Comparison of ENCODE assay signal across 8 cellular contexts in the genomic region with DNA sequence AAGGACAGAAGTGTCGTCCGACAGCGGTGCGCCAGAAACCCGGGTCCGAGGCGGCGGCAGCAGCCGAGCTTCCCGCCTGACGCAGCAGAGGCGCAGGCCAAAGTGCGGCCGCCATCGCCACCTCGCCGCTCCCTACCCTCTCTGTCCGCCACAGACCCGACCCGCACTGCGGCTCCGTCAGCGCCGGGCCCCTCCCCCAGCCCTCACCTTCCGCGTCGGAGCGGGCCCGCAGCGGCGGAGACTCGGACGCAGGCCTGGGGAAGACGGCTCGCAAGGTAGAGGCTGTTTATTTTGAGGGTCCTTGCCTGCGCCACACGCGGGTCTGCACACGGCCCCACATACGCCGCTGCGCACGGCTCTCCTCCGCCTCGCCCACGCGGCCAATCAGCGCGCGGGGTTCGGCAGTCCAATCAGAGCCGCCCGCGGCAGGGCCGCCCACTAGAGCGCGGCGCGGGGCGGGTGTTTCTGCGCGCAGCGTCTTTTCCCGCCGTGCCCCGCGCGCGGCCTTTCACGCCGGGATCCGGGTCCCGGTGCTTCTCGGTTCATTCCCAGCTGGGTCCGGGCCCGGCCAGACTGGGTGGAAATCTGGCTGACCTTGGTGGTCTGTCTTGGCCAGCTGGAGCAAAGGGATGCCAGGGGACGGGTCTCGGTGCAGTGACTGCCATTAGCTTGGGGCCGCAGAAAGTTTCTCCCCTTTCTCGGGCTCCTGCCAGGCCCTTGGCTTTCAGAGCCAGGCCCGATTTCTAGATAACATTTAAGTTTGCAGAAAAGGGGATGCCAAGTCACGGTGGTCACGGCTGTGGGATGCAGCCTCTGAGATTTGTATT. TPM values are rescaled to one million over a fixed set of nuclear protein-coding genes. Genes with fewer than 3 reads are reported as not detected.
A peak's percentile ranks its signal among the peaks of the same experiment; 100 is the strongest.
DNase-seq lines count a peak whose midpoint lies in the region; ATAC-seq and TF ChIP-seq lines count a peak whose summit lies in the region.

A gene (minus strand): TSS at position 328 of the 827 bp plus-strand sequence. CDS start 12,139 bp downstream, outside the sequence.

- H3K79me2 ChIP-seq in SU-DHL-6 (ENCODE audit: insufficient read depth, low read length), result peaks cover 58% of the 10 kb centered on the region

- peak within 1 kb of the TSS; percentile 98 for H3K27ac Mint-ChIP-seq in activated naive CD8-positive, alpha-beta T cell treated with anti-CD3 and anti-CD28 coated beads, Interleukin-2, amount 10 ng/mL, durations not matched to agents 7 days and 5 days

- H3K4me3 Mint-ChIP-seq in activated naive CD8-positive, alpha-beta T cell treated with anti-CD3 and anti-CD28 coated beads, Interleukin-2, amount 10 ng/mL, durations not matched to agents 7 days and 5 days, result peak within 1 kb of the TSS; percentile 92

- peak within 1 kb of the TSS; percentile 96 for H3K4me2 ChIP-seq in SU-DHL-6 (ENCODE audit: low read depth, low read length, poor library complexity, severe bottlenecking)

- H3K36me3 Mint-ChIP-seq in activated naive CD8-positive, alpha-beta T cell treated with anti-CD3 and anti-CD28 coated beads, Interleukin-2, amount 10 ng/mL, durations not matched to agents 7 days and 5 days, result peaks cover 28% of the 10 kb centered on the region

- peak within 1 kb of the TSS; percentile 98 for H3K9ac ChIP-seq in SU-DHL-6 (ENCODE audit: low read length)

- no peaks in the 10 kb centered on the region for H3K9me3 ChIP-seq in SU-DHL-6 (ENCODE audit: insufficient read depth, low read length)
- H3K9me3 ChIP-seq in ovary, result no peaks in the 10 kb centered on the region
- no peaks in the 10 kb centered on the region for H3K9me3 ChIP-seq in thymus (ENCODE audit: control insufficient read depth)

- peaks cover 38% of the 10 kb centered on the region for H3K4me1 Mint-ChIP-seq in activated naive CD8-positive, alpha-beta T cell treated with anti-CD3 and anti-CD28 coated beads, Interleukin-2, amount 10 ng/mL, durations not matched to agents 7 days and 5 days

- DNase-seq in GM12865 (ENCODE audit: low read depth) (peak; percentile 98), NCI-H1417 (lab: John Stamatoyannopoulos, UW) (peak; percentile 96 to 100 (median 98)), head of caudate nucleus (peak; percentile 76 to 98 (median 95)), ovary (peak; percentile 92 to 96 (median 93))
- DNase-seq in activated naive CD8-positive, alpha-beta T cell treated with anti-CD3 and anti-CD28 coated beads, Interleukin-2, amount 10 ng/mL, durations not matched to agents 7 days and 5 days, result peak; percentile 97

- intact Hi-C loops in head of caudate nucleus (cut with DNase I) (loop anchor here (5.0 kb wide), 2 partner anchors 64 to 134 kb away; a partner anchor contains a TSS), ovary (cut with DNase I) (loop anchor here in 1 of 4 donors (2.0 to 10.0 kb wide), 2 partner anchors 63 to 131 kb away; a partner anchor contains a TSS)

- 0% methylated on average over 64 to 83 of the region's 83 CpGs for WGBS in ovary, 3 donors
- under 1% methylated on average over 83 of the region's 83 CpGs for WGBS in thymus

- peak; percentile 98 for ATAC-seq in HG02759 (IDR thresholded peaks at IDR 0.05; ENCODE audit: unreplicated experiment)
- peak; percentile 98 for ATAC-seq in activated naive CD8-positive, alpha-beta T cell treated with anti-CD3 and anti-CD28 coated beads, Interleukin-2, amount 10 ng/mL, durations not matched to agents 7 days and 5 days (ENCODE audit: low read depth)

- peaks cover 11% of the 10 kb centered on the region for H3K36me3 ChIP-seq in SU-DHL-6 (ENCODE audit: low read length)
- no peaks in the 10 kb centered on the region for H3K36me3 ChIP-seq in ovary
- H3K36me3 ChIP-seq in thymus (ENCODE audit: control insufficient read depth, insufficient read depth), result no peaks in the 10 kb centered on the region

- peaks cover 21% of the 10 kb centered on the region for H4K20me1 ChIP-seq in SU-DHL-6 (ENCODE audit: low read depth, low read length)

- H3K4me3 ChIP-seq in GM12865 (ENCODE audit: low read depth, low read length), result peak within 1 kb of the TSS; percentile 97
- H3K4me3 ChIP-seq in SU-DHL-6 (ENCODE audit: insufficient read depth, low read length, poor library complexity, severe bottlenecking), result peak within 1 kb of the TSS; percentile 90
- peak within 1 kb of the TSS; percentile 100 for H3K4me3 ChIP-seq in ovary
- H3K4me3 ChIP-seq in thymus (ENCODE audit: low read length), result peak within 1 kb of the TSS; percentile 79

- POLR2A ChIA-PET in activated naive CD8-positive, alpha-beta T cell treated with anti-CD3 and anti-CD28 coated beads, Interleukin-2, amount 10 ng/mL, durations not matched to agents 7 days and 5 days (lab: Charles Lee), result interaction anchor here (0.6 to 6.7 kb wide), 22 partner anchors 9 to 256 kb away, joined by 3 to 86 read pairs (median 4); a partner anchor contains a TSS

- TF ChIP-seq EP300 in ovary (IDR thresholded peaks at IDR 0.05), result no peak

- H3K27ac ChIP-seq in SU-DHL-6 (ENCODE audit: low read depth, low read length), result peak within 1 kb of the TSS; percentile 75
- H3K27ac ChIP-seq in ovary, result peak within 1 kb of the TSS; percentile 91 to 95
- H3K27ac ChIP-seq in thymus (ENCODE audit: low read depth), result peak within 1 kb of the TSS; percentile 97

- peak within 1 kb of the TSS; percentile 76 for H2AFZ ChIP-seq in SU-DHL-6 (ENCODE audit: low read depth, low read length, severe bottlenecking)

- H3F3A ChIP-seq in SU-DHL-6 (ENCODE audit: insufficient read depth), result no peaks in the 10 kb centered on the region; the same call in 1 of the 2 replicates

- no peaks in the 10 kb centered on the region for H3K27me3 ChIP-seq in SU-DHL-6 (ENCODE audit: low read length)
- no peaks in the 10 kb centered on the region for H3K27me3 ChIP-seq in ovary
- H3K27me3 ChIP-seq in thymus (ENCODE audit: control insufficient read depth, insufficient read depth), result no peaks in the 10 kb centered on the region

- H3K27me3 Mint-ChIP-seq in activated naive CD8-positive, alpha-beta T cell treated with anti-CD3 and anti-CD28 coated beads, Interleukin-2, amount 10 ng/mL, durations not matched to agents 7 days and 5 days, result no peaks in the 10 kb centered on the region

- peaks cover 11% of the 10 kb centered on the region for H3K4me1 ChIP-seq in ovary (ENCODE audit: insufficient read depth)
- H3K4me1 ChIP-seq in thymus (ENCODE audit: control insufficient read depth, insufficient read depth, low read length), result peaks cover 10% of the 10 kb centered on the region

- H3K9me2 ChIP-seq in SU-DHL-6 (replicated peaks; ENCODE audit: insufficient read depth, low read length), result no peaks in the 10 kb centered on the region

- TF ChIP-seq POLR2A in ovary (IDR thresholded peaks at IDR 0.05), result peak; percentile 99

- no peak for TF ChIP-seq CTCF in GM12865 (IDR thresholded peaks at IDR 0.05; ENCODE audit: insufficient read depth, low read depth, low read length, missing control alignments)
- TF ChIP-seq CTCF in SU-DHL-6 (IDR thresholded peaks at IDR 0.05; ENCODE audit: insufficient read depth, low read length, poor library complexity, severe bottlenecking), result no peak
- TF ChIP-seq CTCF in ovary (IDR thresholded peaks at IDR 0.05), result peak in 1 of 3 donors; percentile 36

- H3K9me3 Mint-ChIP-seq in activated naive CD8-positive, alpha-beta T cell treated with anti-CD3 and anti-CD28 coated beads, Interleukin-2, amount 10 ng/mL, durations not matched to agents 7 days and 5 days, result no peaks in the 10 kb centered on the region

RNA-seq across cellular contexts. Expression of the gene that starts here (rescaled TPM):
- 100 to 1,000 TPM; 309 to 312 TPM for total RNA-seq in activated naive CD8-positive, alpha-beta T cell treated with anti-CD3 and anti-CD28 coated beads, Interleukin-2, amount 10 ng/mL, durations not matched to agents 7 days and 5 days
- total RNA-seq in ovary, result 100 to 1,000 TPM; 383 to 530 (median 467) TPM
- polyA plus RNA-seq in ovary (100 to 1,000 TPM; 408 to 540 TPM), thymus (519 TPM)

Comparison
In these comparisons a context has a peak if more than half of its experiments do, and no peak if none do; other contexts are left out.
1. Peak in every context shown above with its lines: DNase-seq, ATAC-seq, H3K4me3 ChIP-seq and H3K27ac ChIP-seq.